ENCODE assay signal across 10 cellular contexts in genomic region chr4:123102897-123103489, GRCh38.
DNase-seq lines count a peak whose midpoint lies in the region.
"Had no signal": no experiment of that assay in that cellular context is flagged by ENCODE, and none has a peak within 500 bp of the region (broad histone marks: within the 10 kb centered on the region; RNA-seq: fewer than 3 reads in every experiment).

No MANE protein-coding gene starts in this region.

- intact Hi-C loops in activated T-helper 2 cell treated with anti-CD3 and anti-CD28 coated beads, Interferon-gamma antibody, Interleukin-2, Interleukin-4, amounts not matched to agents 10 μg/mL and 5 μg/mL and 100 μg/mL, durations not matched to agents 14 hours and 24 hours and 36 hours (cut with micrococcal nuclease): loop anchor here (5.0 to 10.0 kb wide), 4 partner anchors 292 to 1219 kb away; partner anchors contain the start of gene SPRY1

- H3K4me3 Mint-ChIP-seq in activated T-helper 2 cell treated with anti-CD3 and anti-CD28 coated beads, Interferon-gamma antibody, Interleukin-2, Interleukin-4, amounts not matched to agents 10 μg/mL and 5 μg/mL and 100 μg/mL, durations not matched to agents 14 hours and 24 hours and 36 hours (ENCODE audit: low read depth): no peak overlapping the region
- H3K4me3 Mint-ChIP-seq: dendritic cell treated with granulocyte-macrophage colony-stimulating factor and Interleukin-4, amounts not matched to agents 40 ng/mL and 50 ng/mL, for 4 days; stimulated activated naive CD8-positive, alpha-beta T cell treated with anti-CD3 and anti-CD28 coated beads, Interleukin-15, Interleukin-2, amounts not matched to agents 100 ng/mL and 50 ng/mL, for 24 hours had no signal

- DNase-seq in SIG-M5 treated with dmso at 0.1 percent for 504 hours (lab: John Stamatoyannopoulos, UW; ENCODE audit: unreplicated experiment): peak; percentile 65
- no peak for DNase-seq in SIG-M5 (lab: John Stamatoyannopoulos, UW)
- peak; percentile 46 for DNase-seq in HCEC 1CT
- peak; percentile 5 for DNase-seq in NCI-H1048 (lab: John Stamatoyannopoulos, UW)
- peak; percentile 38 to 49 for DNase-seq in T47D (ENCODE audit: low read depth in 1 of 2, low spot score in 1 of 2)
- peak; percentile 32 for DNase-seq in kidney glomerular epithelial cell (lab: John Stamatoyannopoulos, UW)
- DNase-seq in ureter (ENCODE audit: low spot score): no peak
- DNase-seq in activated T-helper 2 cell treated with anti-CD3 and anti-CD28 coated beads, Interferon-gamma antibody, Interleukin-2, Interleukin-4, amounts not matched to agents 10 μg/mL and 5 μg/mL and 100 μg/mL, durations not matched to agents 14 hours and 24 hours and 36 hours (ENCODE audit: low spot score): no peak

- H3K4me1 Mint-ChIP-seq in activated T-helper 2 cell treated with anti-CD3 and anti-CD28 coated beads, Interferon-gamma antibody, Interleukin-2, Interleukin-4, amounts not matched to agents 10 μg/mL and 5 μg/mL and 100 μg/mL, durations not matched to agents 14 hours and 24 hours and 36 hours (ENCODE audit: low read depth): peaks cover 2% of the 10 kb centered on the region

- H3K27ac Mint-ChIP-seq in activated T-helper 2 cell treated with anti-CD3 and anti-CD28 coated beads, Interferon-gamma antibody, Interleukin-2, Interleukin-4, amounts not matched to agents 10 μg/mL and 5 μg/mL and 100 μg/mL, durations not matched to agents 14 hours and 24 hours and 36 hours: no peak overlapping the region
- H3K27ac Mint-ChIP-seq: dendritic cell treated with granulocyte-macrophage colony-stimulating factor and Interleukin-4, amounts not matched to agents 40 ng/mL and 50 ng/mL, for 4 days; stimulated activated naive CD8-positive, alpha-beta T cell treated with anti-CD3 and anti-CD28 coated beads, Interleukin-15, Interleukin-2, amounts not matched to agents 100 ng/mL and 50 ng/mL, for 24 hours had no signal

- no peaks in the 10 kb centered on the region for H3K27me3 Mint-ChIP-seq in activated T-helper 2 cell treated with anti-CD3 and anti-CD28 coated beads, Interferon-gamma antibody, Interleukin-2, Interleukin-4, amounts not matched to agents 10 μg/mL and 5 μg/mL and 100 μg/mL, durations not matched to agents 14 hours and 24 hours and 36 hours (ENCODE audit: low read depth)
- H3K27me3 Mint-ChIP-seq: dendritic cell treated with granulocyte-macrophage colony-stimulating factor and Interleukin-4, amounts not matched to agents 40 ng/mL and 50 ng/mL, for 4 days; stimulated activated naive CD8-positive, alpha-beta T cell treated with anti-CD3 and anti-CD28 coated beads, Interleukin-15, Interleukin-2, amounts not matched to agents 100 ng/mL and 50 ng/mL, for 24 hours had no signal

- H3K36me3 Mint-ChIP-seq in activated T-helper 2 cell treated with anti-CD3 and anti-CD28 coated beads, Interferon-gamma antibody, Interleukin-2, Interleukin-4, amounts not matched to agents 10 μg/mL and 5 μg/mL and 100 μg/mL, durations not matched to agents 14 hours and 24 hours and 36 hours (ENCODE audit: low read depth): no peaks in the 10 kb centered on the region

- no peaks in the 10 kb centered on the region for H3K9me3 Mint-ChIP-seq in activated T-helper 2 cell treated with anti-CD3 and anti-CD28 coated beads, Interferon-gamma antibody, Interleukin-2, Interleukin-4, amounts not matched to agents 10 μg/mL and 5 μg/mL and 100 μg/mL, durations not matched to agents 14 hours and 24 hours and 36 hours
- H3K9me3 Mint-ChIP-seq: dendritic cell treated with granulocyte-macrophage colony-stimulating factor and Interleukin-4, amounts not matched to agents 40 ng/mL and 50 ng/mL, for 4 days; stimulated activated naive CD8-positive, alpha-beta T cell treated with anti-CD3 and anti-CD28 coated beads, Interleukin-15, Interleukin-2, amounts not matched to agents 100 ng/mL and 50 ng/mL, for 24 hours had no signal

- in situ Hi-C loops in T47D (cut with HindIII; ENCODE audit: low pct_unique_long_range_greater_than_20kb, low sequenced_read_pairs): no loop called here

Comparison
In these comparisons a context has a peak if more than half of its experiments do, and no peak if none do; other contexts are left out.
1. DNase-seq: peak in SIG-M5 treated with dmso at 0.1 percent for 504 hours (single experiment), HCEC 1CT (single experiment), NCI-H1048 (single experiment), T47D (2 of 2) and kidney glomerular epithelial cell (single experiment); none in SIG-M5 (single experiment), ureter (single experiment) and activated T-helper 2 cell treated with anti-CD3 and anti-CD28 coated beads, Interferon-gamma antibody, Interleukin-2, Interleukin-4, amounts not matched to agents 10 μg/mL and 5 μg/mL and 100 μg/mL, durations not matched to agents 14 hours and 24 hours and 36 hours (single experiment).